23 cellular contexts compared by ENCODE assay signal in genomic region chrX:49656554-49656953, GRCh38. TPM values are rescaled to one million over a fixed set of nuclear protein-coding genes. Genes with fewer than 3 reads are reported as not detected.
DNase-seq lines count a peak whose midpoint lies in the region; ATAC-seq and FAIRE-seq lines count a peak whose summit lies in the region.
"Had no signal": no experiment of that assay in that cellular context is flagged by ENCODE, and none has a peak within 500 bp of the region (broad histone marks: within the 10 kb centered on the region; RNA-seq: fewer than 3 reads in every experiment).

No MANE protein-coding gene starts in this region.

- no peak overlapping the region for H3K4me3 ChIP-seq in Karpas-422 (ENCODE audit: low read length)
- H3K4me3 ChIP-seq: K562, Peyer's patch had no signal

- H3K27me3 ChIP-seq in Karpas-422 (ENCODE audit: low read length) = no peaks in the 10 kb centered on the region
- H3K27me3 ChIP-seq: Peyer's patch had no signal

- H3K4me2 ChIP-seq in Karpas-422 (ENCODE audit: low read depth, low read length, poor library complexity, severe bottlenecking) = no peak overlapping the region
- H3K4me2 ChIP-seq: SK-N-SH had no signal

- no peaks in the 10 kb centered on the region for H3K36me3 Mint-ChIP-seq in activated T-cell treated with anti-CD3 and anti-CD28 coated beads, Interleukin-2, amount 50 U/mL, for 72 hours (ENCODE audit: insufficient read depth in 2 of 2)

- no peaks in the 10 kb centered on the region for H3K9me2 ChIP-seq in Karpas-422 (replicated peaks; ENCODE audit: insufficient read depth, low read length)
- H3K9me2 ChIP-seq: SK-N-SH had no signal

- peak overlapping the region; percentile 54 for H3K27ac ChIP-seq in Karpas-422 (ENCODE audit: low read length)
- H3K27ac ChIP-seq: HL-60, Peyer's patch had no signal

- no peak overlapping the region for H2AFZ ChIP-seq in Karpas-422 (ENCODE audit: low read length)

- H3K4me1 ChIP-seq in Karpas-422 (ENCODE audit: low read length) = peaks cover 25% of the 10 kb centered on the region
- H3K4me1 ChIP-seq: Peyer's patch had no signal

- H3K36me3 ChIP-seq in Karpas-422 (ENCODE audit: insufficient read depth, low read length) = no peaks in the 10 kb centered on the region
- H3K36me3 ChIP-seq: Peyer's patch had no signal

- no peak overlapping the region for H3K4me3 Mint-ChIP-seq in activated T-cell treated with anti-CD3 and anti-CD28 coated beads, Interleukin-2, amount 50 U/mL, for 72 hours

- no peaks in the 10 kb centered on the region for H4K20me1 ChIP-seq in Karpas-422 (ENCODE audit: insufficient read depth, low read depth, low read length)

- no peaks in the 10 kb centered on the region for H3K9me3 Mint-ChIP-seq in activated T-cell treated with anti-CD3 and anti-CD28 coated beads, Interleukin-2, amount 50 U/mL, for 72 hours

- ATAC-seq in GM19397 (IDR thresholded peaks at IDR 0.05; ENCODE audit: unreplicated experiment) = peak; percentile 63
- ATAC-seq in HG02763 (IDR thresholded peaks at IDR 0.05; ENCODE audit: unreplicated experiment) = peak; percentile 60
- no peak for ATAC-seq in HG03520 (IDR thresholded peaks at IDR 0.05; ENCODE audit: unreplicated experiment)
- ATAC-seq in activated T-cell treated with anti-CD3 and anti-CD28 coated beads, Interleukin-2, amount 50 U/mL, for 72 hours (replicated peaks in 1 of 2) = no peak
- ATAC-seq: K562 had no signal

- H3K9ac ChIP-seq in Karpas-422 (ENCODE audit: low read length) = no peak overlapping the region
- H3K9ac ChIP-seq: SK-N-SH had no signal

- H3K9me3 ChIP-seq in Karpas-422 (ENCODE audit: low read length) = no peaks in the 10 kb centered on the region
- H3K9me3 ChIP-seq: Peyer's patch, SK-N-SH had no signal

- peak; percentile 84 for FAIRE-seq in GM18507 (lab: Jason Lieb, UNC)
- no peak for FAIRE-seq in HTR-8/SVneo (lab: Jason Lieb, UNC)
- FAIRE-seq: K562 had no signal

- H3K79me2 ChIP-seq in Karpas-422 (ENCODE audit: low read length) = no peaks in the 10 kb centered on the region

- no peak for DNase-seq in GM18507 (ENCODE audit: extremely low spot score, insufficient read length, low read depth)
- peak; percentile 52 for DNase-seq in Karpas-422
- DNase-seq in NCI-H187 (lab: John Stamatoyannopoulos, UW) = no peak
- no peak for DNase-seq in HTR-8/SVneo (ENCODE audit: insufficient read length, low spot score)
- DNase-seq in activated T-cell treated with anti-CD3 and anti-CD28 coated beads, Interleukin-2, amount 50 U/mL, for 72 hours = no peak
- DNase-seq: 8988T, C1 segment of cervical spinal cord, DMS 273 treated with DMSO at 0.1 percent for 48 hours, GOT3, NCI-H1092, NCI-H1694, NCI-H2171, NCI-H510A, NCI-H82, Peyer's patch, Right ventricle myocardium superior, SK-N-SH, T-helper 1 cell had no signal

- H3K27ac Mint-ChIP-seq in activated T-cell treated with anti-CD3 and anti-CD28 coated beads, Interleukin-2, amount 50 U/mL, for 72 hours = no peak overlapping the region

- peaks cover 31% of the 10 kb centered on the region for H3K27me3 Mint-ChIP-seq in activated T-cell treated with anti-CD3 and anti-CD28 coated beads, Interleukin-2, amount 50 U/mL, for 72 hours (ENCODE audit: low read depth)

- no peaks in the 10 kb centered on the region for H3K4me1 Mint-ChIP-seq in activated T-cell treated with anti-CD3 and anti-CD28 coated beads, Interleukin-2, amount 50 U/mL, for 72 hours (ENCODE audit: low read depth)

RNA-seq across cellular contexts. Expression of gene PAGE1, which starts 39.2 kb away (rescaled TPM):
- total RNA-seq in Karpas-422 (2014; rRNA removed; shearing (Covaris generic); ENCODE audit: low replicate concordance) = not detected in 2 replicates
- total RNA-seq in activated T-cell treated with anti-CD3 and anti-CD28 coated beads, Interleukin-2, amount 50 U/mL, for 72 hours = not detected
- total RNA-seq: Peyer's patch, Right ventricle myocardium superior had no signal

RNA-seq across cellular contexts. Expression of gene GAGE1, which starts 57.7 kb away (rescaled TPM):
- total RNA-seq in Karpas-422 (2014; rRNA removed; shearing (Covaris generic); ENCODE audit: low replicate concordance) = not detected in 2 replicates
- not detected for total RNA-seq in activated T-cell treated with anti-CD3 and anti-CD28 coated beads, Interleukin-2, amount 50 U/mL, for 72 hours
- total RNA-seq: Peyer's patch, Right ventricle myocardium superior had no signal

Comparison
In these comparisons a context has a peak if more than half of its experiments do, and no peak if none do; other contexts are left out.
1. ATAC-seq: peak in GM19397 (single experiment) and HG02763 (single experiment); none in HG03520 (single experiment) and activated T-cell treated with anti-CD3 and anti-CD28 coated beads, Interleukin-2, amount 50 U/mL, for 72 hours (0 of 2).